Comparison of ENCODE assay signal across 8 cellular contexts in genomic region chr1:226702318-226702956, GRCh38. TPM values are rescaled to one million over a fixed set of nuclear protein-coding genes. Genes with fewer than 3 reads are reported as not detected.
DNase-seq lines count a peak whose midpoint lies in the region; FAIRE-seq and TF ChIP-seq lines count a peak whose summit lies in the region.

No MANE protein-coding gene starts in this region.

- no peak overlapping the region for H2AFZ ChIP-seq in keratinocyte (ENCODE audit: control insufficient read depth, low read length)

- dilution Hi-C loops in keratinocyte (cut with MboI; ENCODE audit: extremely low pct_ligation_motif_present, low sequenced_read_pairs) = no loop called here

- H3K9me3 ChIP-seq in AG04450 (ENCODE audit: control insufficient read depth, insufficient read depth, low read length) (0 out of 2 replicates have a peak, but pooled peaks cover 4% of the 10 kb centered on the region), HEK293 (ENCODE audit: control insufficient read depth, insufficient read depth, low read depth, low read length) (no peaks in the 10 kb centered on the region), keratinocyte (ENCODE audit: control insufficient read depth, low read depth, low read length) (no peaks in the 10 kb centered on the region)

- H3K4me1 ChIP-seq in HEK293 (ENCODE audit: control insufficient read depth, insufficient read depth, low read length) (peaks cover 13% of the 10 kb centered on the region), keratinocyte (ENCODE audit: control insufficient read depth, extremely low read depth, insufficient read depth, low read length) (peaks cover 26% of the 10 kb centered on the region)

- DNase-seq in AG04450 (ENCODE audit: low read depth, low spot score) = peak; percentile 15
- no peak for DNase-seq in keratinocyte (ENCODE audit: low read depth, low spot score)
- DNase-seq in activated CD4-positive, alpha-beta T cell treated with anti-CD3 and anti-CD28 coated beads, Interleukin-2, amount 50 U/mL, for 1 hour = no peak
- DNase-seq in NCI-H446 treated with DMSO at 0.1 percent for 48 hours (lab: John Stamatoyannopoulos, UW) = no peak
- no peak for DNase-seq in GM10266 (ENCODE audit: extremely low spot score)

- H3K27ac ChIP-seq in AG04450 (ENCODE audit: low read depth, low read length) (peak overlapping the region; percentile 98), HEK293 (ENCODE audit: extremely low read depth, low read depth, low read length) (peak overlapping the region; percentile 89), angular gyrus (ENCODE audit: low read depth, low read length) (peak overlapping the region; percentile 96), keratinocyte (ENCODE audit: control insufficient read depth, insufficient read depth, low read length) (peak overlapping the region; percentile 73), temporal lobe (ENCODE audit: low read depth, low read length) (peak overlapping the region; percentile 97)

- POLR2A ChIA-PET in AG04450 (lab: Yijun Ruan, JAX) = interaction anchor here (0.6 to 1.2 kb wide), 6 partner anchors 38 to 737 kb away, joined by 3 to 8 read pairs (median 4); no protein-coding TSS in a partner anchor
- POLR2A ChIA-PET in HEK293 (lab: Yijun Ruan, JAX) = interaction anchor here (0.5 to 2.6 kb wide), 7 partner anchors 8 to 1149 kb away, joined by 3 to 11 read pairs (median 4); partner anchors contain the start of genes ITPKB and PSEN2

- FAIRE-seq in keratinocyte (lab: Jason Lieb, UNC) = no peak

- peaks cover 1% of the 10 kb centered on the region for H4K20me1 ChIP-seq in keratinocyte (ENCODE audit: control insufficient read depth, extremely low read depth, insufficient read depth, low read length)

- TF ChIP-seq CTCF in AG04450 (IDR thresholded peaks at IDR 0.05; ENCODE audit: low read depth, low read length) (no peak), HEK293 (tag by site-specific recombination; IDR thresholded peaks at IDR 0.05) (no peak), keratinocyte (optimal IDR thresholded peaks at IDR 0.05 in 1 of 3, IDR thresholded peaks at IDR 0.05 in 1 of 3, conservative IDR thresholded peaks at IDR 0.05 in 1 of 3; ENCODE audit: extremely low read depth in 1 of 3, insufficient read depth in 2 of 3, low read length in 3 of 3) (no peak), GM10266 (IDR thresholded peaks at IDR 0.05; ENCODE audit: control insufficient read depth, insufficient read depth, low read depth, missing control alignments) (no peak)

- H3K27me3 ChIP-seq in AG04450 (ENCODE audit: control insufficient read depth, insufficient read depth, low read length) = peaks cover 4% of the 10 kb centered on the region
- H3K27me3 ChIP-seq in keratinocyte (ENCODE audit: control insufficient read depth, extremely low read depth, insufficient read depth, low read length) = no peaks in the 10 kb centered on the region

- peak overlapping the region; percentile 70 for H3K4me2 ChIP-seq in keratinocyte (ENCODE audit: control insufficient read depth, extremely low read depth, insufficient read depth, low read depth, low read length)

- H3K36me3 ChIP-seq in HEK293 (ENCODE audit: control insufficient read depth in 2 of 2, insufficient read depth in 1 of 2, low read length in 2 of 2) (no peaks in the 10 kb centered on the region), keratinocyte (ENCODE audit: control insufficient read depth in 2 of 2, extremely low read depth in 1 of 2, insufficient read depth in 2 of 2, low read length in 2 of 2) (peaks cover 0 to 5% of the 10 kb centered on the region in 2 experiments)

- H3K4me3 ChIP-seq in AG04450 (ENCODE audit: low read depth, low read length) = peak overlapping the region; percentile 64
- peak overlapping the region; percentile 65; the same call in 1 of the 2 replicates for H3K4me3 ChIP-seq in HEK293 (ENCODE audit: low read depth, low read length)
- H3K4me3 ChIP-seq in keratinocyte (ENCODE audit: control insufficient read depth in 2 of 3, extremely low read depth in 1 of 3, insufficient read depth in 2 of 3, low read depth in 1 of 3, low read length in 3 of 3) = peak overlapping the region in 1 of 3 experiments; percentile 75

- H3K79me2 ChIP-seq in keratinocyte (ENCODE audit: control insufficient read depth, insufficient read depth, low read length) = no peaks in the 10 kb centered on the region

- H3K9ac ChIP-seq in keratinocyte (ENCODE audit: control insufficient read depth, extremely low read depth, insufficient read depth, low read length) = peak overlapping the region; percentile 81

- CTCF ChIA-PET in AG04450 (lab: Charles Lee) = interaction anchor here (0.6 to 2.4 kb wide), 6 partner anchors 10 to 180 kb away, joined by 3 to 7 read pairs (median 4); no protein-coding TSS in a partner anchor
- CTCF ChIA-PET in HEK293 (lab: Yijun Ruan, JAX) = interaction anchor here (0.6 to 1.2 kb wide), 6 partner anchors 8 to 195 kb away, joined by 3 to 4 read pairs (median 4); no protein-coding TSS in a partner anchor

- no peaks in the 10 kb centered on the region for H3K9me1 ChIP-seq in keratinocyte (ENCODE audit: control insufficient read depth, extremely low read depth, insufficient read depth, low read length)

TF ChIP-seq in HEK293, 187 proteins besides CTCF, POLR2A, EP300 and RAD21 (continues in another document):
- peak; percentile 12; the same call in 1 of the 2 replicates for TF ChIP-seq REST (tag by site-specific recombination; IDR thresholded peaks at IDR 0.05)
- no peak for TF ChIP-seq TCF7L2 (IDR thresholded peaks at IDR 0.05; ENCODE audit: borderline replicate concordance, low read depth, low read length)
- peak; percentile 90 for TF ChIP-seq ZNF24 (tag by site-specific recombination; IDR thresholded peaks at IDR 0.05)
- 0 out of 2 replicates have a peak, but pooled peaks have one; percentile 39 for TF ChIP-seq ZBTB11 (tag by site-specific recombination; conservative IDR thresholded peaks at IDR 0.05; ENCODE audit: low read depth)
- TF ChIP-seq ZBTB48 (tag by site-specific recombination; IDR thresholded peaks at IDR 0.05) = peak; percentile 93

RNA-seq across cellular contexts. Expression of gene ITPKB, which starts 36.6 kb away (rescaled TPM):
- polyA plus RNA-seq in AG04450 (2011; rRNA removed) = 2.8 and 3.0 TPM in 2 replicates
- polyA minus RNA-seq in AG04450 (2011; rRNA and poly(A)+ RNA removed) = 7.9 and 9.4 TPM in 2 replicates
- 3.2 to 4.9 TPM (median 3.2 TPM) in 3 replicates for polyA plus RNA-seq in keratinocyte
- 1.3 TPM for polyA plus RNA-seq in keratinocyte (2011; ENCODE audit: low read depth)
- 2.5 and 2.7 TPM in 2 replicates for polyA plus RNA-seq in keratinocyte (2011; cell fraction: cytosol; rRNA removed)
- polyA plus RNA-seq in keratinocyte (2011; cell fraction: nucleus; rRNA removed) = 7.0 and 7.4 TPM in 2 replicates
- polyA plus RNA-seq in keratinocyte (2012; ENCODE audit: low replicate concordance) = 3.0 and 7.0 TPM in 2 replicates
- 8.8 to 18.0 TPM (median 9.0 TPM) in 3 replicates for polyA minus RNA-seq in keratinocyte
- polyA minus RNA-seq in keratinocyte (2011; cell fraction: cytosol; rRNA and poly(A)+ RNA removed) = 10.7 TPM
- 11.0 and 15.0 TPM in 2 replicates for polyA minus RNA-seq in keratinocyte (2011; cell fraction: nucleus; rRNA and poly(A)+ RNA removed)
- total RNA-seq in temporal lobe = 6.1 TPM
